In the genomic region with DNA sequence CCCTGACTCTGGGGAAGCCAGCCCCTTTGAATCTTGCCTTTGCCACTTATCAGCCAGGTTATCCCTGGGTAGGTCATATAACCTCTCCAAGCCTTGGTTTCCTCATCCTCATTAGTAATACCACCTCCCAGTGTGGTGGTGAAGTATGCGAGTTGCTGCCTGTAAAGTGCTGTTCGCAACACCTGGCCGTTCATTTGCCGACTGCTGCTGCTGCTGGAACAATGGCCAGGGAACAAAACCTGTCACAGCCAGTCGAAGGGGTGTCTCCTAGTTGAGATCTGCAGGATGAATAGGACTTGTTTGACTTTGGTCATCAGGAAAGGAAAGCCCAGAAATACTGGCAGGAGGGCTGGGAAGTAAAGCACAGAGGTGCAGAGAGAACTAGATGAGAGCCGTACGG, we compare ENCODE assay signal across 14 cellular contexts. TPM values are rescaled to one million over a fixed set of nuclear protein-coding genes. Genes with fewer than 3 reads are reported as not detected.
DNase-seq lines count a peak whose midpoint lies in the region; ATAC-seq, FAIRE-seq and TF ChIP-seq lines count a peak whose summit lies in the region.
"Had no signal": no experiment of that assay in that cellular context is flagged by ENCODE, and none has a peak within 500 bp of the region (broad histone marks: within the 10 kb centered on the region; RNA-seq: fewer than 3 reads in every experiment).

No MANE protein-coding gene starts in this region.

- peak overlapping the region; percentile 17 for H3K27ac Mint-ChIP-seq in activated naive CD8-positive, alpha-beta T cell
- H3K27ac Mint-ChIP-seq in activated naive CD8-positive, alpha-beta T cell treated with anti-CD3 and anti-CD28 coated beads, Interleukin-2, amount 50 U/mL, for 24 hours, result no peak overlapping the region

- CTCF ChIA-PET in RWPE1 (lab: Yijun Ruan, JAX), result interaction anchor here (0.6 to 1.4 kb wide), 4 partner anchors 10 to 90 kb away, joined by 3 to 7 read pairs (median 4); no protein-coding TSS in a partner anchor

- peaks cover 61% of the 10 kb centered on the region for H3K4me1 ChIP-seq in keratinocyte (ENCODE audit: control insufficient read depth, extremely low read depth, insufficient read depth, low read length)
- peaks cover 75% of the 10 kb centered on the region for H3K4me1 ChIP-seq in vagina

- H3K4me3 Mint-ChIP-seq in activated naive CD8-positive, alpha-beta T cell, result no peak overlapping the region
- no peak overlapping the region for H3K4me3 Mint-ChIP-seq in activated naive CD8-positive, alpha-beta T cell treated with anti-CD3 and anti-CD28 coated beads, Interleukin-2, amount 50 U/mL, for 24 hours

- ATAC-seq in activated naive CD8-positive, alpha-beta T cell treated with anti-CD3 and anti-CD28 coated beads, Interleukin-2, amount 50 U/mL, for 24 hours, result no peak
- no peak for ATAC-seq in GM21367 (IDR thresholded peaks at IDR 0.05; ENCODE audit: unreplicated experiment)

- POLR2A ChIA-PET in RWPE1 (lab: Yijun Ruan, JAX; ENCODE audit: low non-redundant PET), result no interaction called here

- H3K9ac ChIP-seq in keratinocyte (ENCODE audit: control insufficient read depth, extremely low read depth, insufficient read depth, low read length), result peak overlapping the region; percentile 76

- H4K20me1 ChIP-seq in keratinocyte (ENCODE audit: control insufficient read depth, extremely low read depth, insufficient read depth, low read length), result no peaks in the 10 kb centered on the region

- no peak for TF ChIP-seq POLR2A in vagina (IDR thresholded peaks at IDR 0.05)

- intact Hi-C loops in vagina (cut with DNase I), result no loop called here

- peak; percentile 95 for FAIRE-seq in keratinocyte (lab: Jason Lieb, UNC)
- FAIRE-seq: A204.1, GM18507 had no signal

- no peaks in the 10 kb centered on the region for H3K27me3 ChIP-seq in keratinocyte (ENCODE audit: control insufficient read depth, extremely low read depth, insufficient read depth, low read length)
- H3K27me3 ChIP-seq in vagina, result no peaks in the 10 kb centered on the region
- H3K27me3 ChIP-seq in MG63, result no peaks in the 10 kb centered on the region

- peak overlapping the region; percentile 93 for H3K27ac ChIP-seq in RWPE1
- H3K27ac ChIP-seq in keratinocyte (ENCODE audit: control insufficient read depth, insufficient read depth, low read length), result peak overlapping the region; percentile 98
- peak overlapping the region; percentile 74 for H3K27ac ChIP-seq in vagina

- H3K36me3 Mint-ChIP-seq in activated naive CD8-positive, alpha-beta T cell, result peaks cover 22% of the 10 kb centered on the region
- H3K36me3 Mint-ChIP-seq in activated naive CD8-positive, alpha-beta T cell treated with anti-CD3 and anti-CD28 coated beads, Interleukin-2, amount 50 U/mL, for 24 hours (ENCODE audit: low read depth), result peaks cover 50% of the 10 kb centered on the region

- no peaks in the 10 kb centered on the region for H3K27me3 Mint-ChIP-seq in activated naive CD8-positive, alpha-beta T cell
- no peaks in the 10 kb centered on the region for H3K27me3 Mint-ChIP-seq in activated naive CD8-positive, alpha-beta T cell treated with anti-CD3 and anti-CD28 coated beads, Interleukin-2, amount 50 U/mL, for 24 hours

- H2AFZ ChIP-seq in keratinocyte (ENCODE audit: control insufficient read depth, low read length), result no peak overlapping the region

- dilution Hi-C loops in keratinocyte (cut with MboI; ENCODE audit: extremely low pct_ligation_motif_present, low sequenced_read_pairs), result no loop called here

- peaks cover 6% of the 10 kb centered on the region for H3K9me1 ChIP-seq in keratinocyte (ENCODE audit: control insufficient read depth, extremely low read depth, insufficient read depth, low read length)

- no peak for DNase-seq in activated naive CD8-positive, alpha-beta T cell treated with anti-CD3 and anti-CD28 coated beads, Interleukin-2, amount 50 U/mL, for 24 hours
- DNase-seq in RWPE1 (ENCODE audit: low spot score), result peak; percentile 97
- DNase-seq in keratinocyte (ENCODE audit: low read depth, low spot score), result peak; percentile 91
- DNase-seq in vagina (ENCODE audit: extremely low spot score in 2 of 2), result no peak
- DNase-seq in stimulated activated CD4-positive, alpha-beta T cell treated with anti-CD3 and anti-CD28 coated beads, Interleukin-2, amount 100 ng/mL, for 48 hours, result no peak
- no peak for DNase-seq in MG63
- DNase-seq: left ventricle myocardium inferior; NCI-H524 treated with DMSO at 0.1 percent for 48 hours; stimulated activated CD4-positive, alpha-beta T cell treated with anti-CD3 and anti-CD28 coated beads, Interleukin-4, amount 100 ng/mL, for 24 hours had no signal

- TF ChIP-seq CTCF in RWPE1 (conservative IDR thresholded peaks at IDR 0.05; ENCODE audit: low read depth) (no peak), keratinocyte (optimal IDR thresholded peaks at IDR 0.05 in 1 of 3, IDR thresholded peaks at IDR 0.05 in 1 of 3, conservative IDR thresholded peaks at IDR 0.05 in 1 of 3; ENCODE audit: extremely low read depth in 1 of 3, insufficient read depth in 2 of 3, low read length in 3 of 3) (no peak), vagina (IDR thresholded peaks at IDR 0.05) (no peak)

- peak overlapping the region; percentile 98 for H3K4me2 ChIP-seq in keratinocyte (ENCODE audit: control insufficient read depth, extremely low read depth, insufficient read depth, low read depth, low read length)

- H3K79me2 ChIP-seq in keratinocyte (ENCODE audit: control insufficient read depth, insufficient read depth, low read length), result peaks cover 57% of the 10 kb centered on the region

- H3K4me3 ChIP-seq in keratinocyte (ENCODE audit: control insufficient read depth in 2 of 3, extremely low read depth in 1 of 3, insufficient read depth in 2 of 3, low read depth in 1 of 3, low read length in 3 of 3), result peak overlapping the region in 2 of 3 experiments; percentile 61 to 69
- H3K4me3 ChIP-seq in vagina, result no peak overlapping the region
- no peak overlapping the region for H3K4me3 ChIP-seq in MG63
- H3K4me3 ChIP-seq: left ventricle myocardium inferior had no signal

- H3K9me3 ChIP-seq in keratinocyte (ENCODE audit: control insufficient read depth, low read depth, low read length) (no peaks in the 10 kb centered on the region), vagina (no peaks in the 10 kb centered on the region), MG63 (0 out of 2 replicates have a peak, but pooled peaks cover 2% of the 10 kb centered on the region)

- H3K9me3 Mint-ChIP-seq in activated naive CD8-positive, alpha-beta T cell (ENCODE audit: low read depth), result no peaks in the 10 kb centered on the region
- no peaks in the 10 kb centered on the region for H3K9me3 Mint-ChIP-seq in activated naive CD8-positive, alpha-beta T cell treated with anti-CD3 and anti-CD28 coated beads, Interleukin-2, amount 50 U/mL, for 24 hours

- peaks cover 8 to 25% of the 10 kb centered on the region in 2 experiments for H3K36me3 ChIP-seq in keratinocyte (ENCODE audit: control insufficient read depth in 2 of 2, extremely low read depth in 1 of 2, insufficient read depth in 2 of 2, low read length in 2 of 2)
- no peaks in the 10 kb centered on the region for H3K36me3 ChIP-seq in vagina
- H3K36me3 ChIP-seq in MG63, result peaks cover 71% of the 10 kb centered on the region

- peaks cover 59% of the 10 kb centered on the region for H3K4me1 Mint-ChIP-seq in activated naive CD8-positive, alpha-beta T cell (ENCODE audit: low read depth)
- peaks cover 52% of the 10 kb centered on the region for H3K4me1 Mint-ChIP-seq in activated naive CD8-positive, alpha-beta T cell treated with anti-CD3 and anti-CD28 coated beads, Interleukin-2, amount 50 U/mL, for 24 hours

RNA-seq across cellular contexts. Expression of a gene that starts 6.1 kb away (rescaled TPM):
- 82.3 to 109 TPM (median 109 TPM) in 3 replicates for polyA plus RNA-seq in keratinocyte
- polyA plus RNA-seq in keratinocyte (2011; ENCODE audit: low read depth), result 7.6 TPM
- polyA plus RNA-seq in keratinocyte (2011; cell fraction: cytosol; rRNA removed), result 110 and 123 TPM in 2 replicates
- polyA plus RNA-seq in keratinocyte (2011; cell fraction: nucleus; rRNA removed), result 79.0 and 84.6 TPM in 2 replicates
- 48.2 and 69.9 TPM in 2 replicates for polyA plus RNA-seq in keratinocyte (2012; ENCODE audit: low replicate concordance)
- polyA minus RNA-seq in keratinocyte, result 40.9 to 65.6 TPM (median 48.7 TPM) in 3 replicates
- 34.0 TPM for polyA minus RNA-seq in keratinocyte (2011; cell fraction: cytosol; rRNA and poly(A)+ RNA removed)
- 14.7 and 18.5 TPM in 2 replicates for polyA minus RNA-seq in keratinocyte (2011; cell fraction: nucleus; rRNA and poly(A)+ RNA removed)
- total RNA-seq in vagina, result 54.3 TPM
- 72.7 and 107 TPM in 2 replicates for total RNA-seq in MG63 (2014; rRNA removed; shearing (Covaris generic); ENCODE audit: low replicate concordance)

RNA-seq across cellular contexts. Expression of a gene that starts 34.0 kb away (rescaled TPM):
- not detected in 3 replicates for polyA plus RNA-seq in keratinocyte
- not detected for polyA plus RNA-seq in keratinocyte (2011; ENCODE audit: low read depth)
- not detected in 2 replicates for polyA plus RNA-seq in keratinocyte (2011; cell fraction: cytosol; rRNA removed)
- polyA plus RNA-seq in keratinocyte (2011; cell fraction: nucleus; rRNA removed), result not detected in 2 replicates
- polyA plus RNA-seq in keratinocyte (2012; ENCODE audit: low replicate concordance), result not detected in 2 replicates
- not detected in 3 replicates for polyA minus RNA-seq in keratinocyte
- polyA minus RNA-seq in keratinocyte (2011; cell fraction: cytosol; rRNA and poly(A)+ RNA removed), result not detected
- not detected in 2 replicates for polyA minus RNA-seq in keratinocyte (2011; cell fraction: nucleus; rRNA and poly(A)+ RNA removed)
- not detected for total RNA-seq in vagina
- total RNA-seq in MG63 (2014; rRNA removed; shearing (Covaris generic); ENCODE audit: low replicate concordance), result not detected in 2 replicates
- total RNA-seq: cerebellum had no signal

RNA-seq across cellular contexts. Expression of a gene that starts 50.3 kb away (rescaled TPM):
- 22.8 to 32.3 TPM (median 30.9 TPM) in 3 replicates for polyA plus RNA-seq in keratinocyte
- 10.3 TPM for polyA plus RNA-seq in keratinocyte (2011; ENCODE audit: low read depth)
- polyA plus RNA-seq in keratinocyte (2011; cell fraction: cytosol; rRNA removed), result 22.0 and 26.2 TPM in 2 replicates
- polyA plus RNA-seq in keratinocyte (2011; cell fraction: nucleus; rRNA removed), result 65.3 and 76.3 TPM in 2 replicates
- 16.5 and 28.7 TPM in 2 replicates for polyA plus RNA-seq in keratinocyte (2012; ENCODE audit: low replicate concordance)
- 47.7 to 113 TPM (median 52.6 TPM) in 3 replicates for polyA minus RNA-seq in keratinocyte
- polyA minus RNA-seq in keratinocyte (2011; cell fraction: cytosol; rRNA and poly(A)+ RNA removed), result 31.1 TPM
- 39.2 and 42.9 TPM in 2 replicates for polyA minus RNA-seq in keratinocyte (2011; cell fraction: nucleus; rRNA and poly(A)+ RNA removed)
- 48.6 TPM for total RNA-seq in vagina
- 25.4 and 33.0 TPM in 2 replicates for total RNA-seq in MG63 (2014; rRNA removed; shearing (Covaris generic); ENCODE audit: low replicate concordance)

Comparison
In these comparisons a context has a peak if more than half of its experiments do, and no peak if none do; other contexts are left out.
1. DNase-seq: peak in RWPE1 (single experiment) and keratinocyte (single experiment); none in activated naive CD8-positive, alpha-beta T cell treated with anti-CD3 and anti-CD28 coated beads, Interleukin-2, amount 50 U/mL, for 24 hours (single experiment), vagina (0 of 2), stimulated activated CD4-positive, alpha-beta T cell treated with anti-CD3 and anti-CD28 coated beads, Interleukin-2, amount 100 ng/mL, for 48 hours (0 of 2) and MG63 (single experiment).
2. H3K4me3 ChIP-seq: peak in keratinocyte (2 of 3); none in vagina (0 of 2) and MG63 (single experiment).
3. Peak in every context shown above with its lines, with median percentiles within 50 percentile points of each other: H3K27ac ChIP-seq.